Comparison of ENCODE assay signal across 24 cellular contexts in the genomic region with DNA sequence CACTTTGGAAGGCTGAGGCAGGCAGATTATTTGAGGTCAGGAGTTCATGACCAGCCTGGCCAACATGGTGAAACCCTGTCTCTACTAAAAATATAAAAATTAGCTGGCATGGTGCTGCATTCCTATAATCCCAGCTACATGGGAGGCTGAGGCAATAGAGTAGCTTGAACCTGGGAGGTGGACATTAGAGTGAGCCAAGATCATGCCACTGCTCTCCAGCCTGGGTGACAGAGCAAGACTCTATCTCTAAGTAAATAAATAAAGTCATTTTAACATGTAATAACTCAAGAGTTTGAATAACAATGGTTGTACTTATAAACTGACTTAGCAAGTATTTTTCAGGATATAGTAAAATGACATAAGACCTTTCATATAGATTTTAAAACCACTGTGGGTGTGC.
"Had no signal": no experiment of that assay in that cellular context is flagged by ENCODE, and none has a peak within 500 bp of the region (broad histone marks: within the 10 kb centered on the region; RNA-seq: fewer than 3 reads in every experiment).

No MANE protein-coding gene starts in this region.

- DNase-seq: naive thymus-derived CD8-positive, alpha-beta T cell; nephron progenitor cell; nucleus accumbens; pancreas; psoas muscle; right cardiac atrium; right lobe of liver; sigmoid colon; small intestine; stimulated activated CD4-positive, alpha-beta T cell treated with anti-CD3 and anti-CD28 coated beads, Interleukin-15, amount 100 ng/mL, for 24 hours; stimulated activated CD4-positive, alpha-beta T cell treated with anti-CD3 and anti-CD28 coated beads, Interleukin-2, amount 100 ng/mL, for 24 hours; stimulated activated CD4-positive, alpha-beta T cell treated with anti-CD3 and anti-CD28 coated beads, Interleukin-2, amount 100 ng/mL, for 48 hours; stimulated activated CD4-positive, alpha-beta T cell treated with anti-CD3 and anti-CD28 coated beads, Interleukin-4, amount 100 ng/mL, for 24 hours; stimulated activated naive B cell treated with anti-CD40 and anti-IgM and Interleukin-4, amounts not matched to agents 10 μg/mL and 1 μg/mL and 100 μg/mL, for 72 hours; stimulated activated naive CD4-positive, alpha-beta T cell treated with Interleukin-2 at 50 U/mL for 16 hours; stomach; testis; tibial artery; transverse colon; upper lobe of right lung; uterus had no signal

- H3K9me3 ChIP-seq: neutrophil, pancreas, psoas muscle, right lobe of liver, sigmoid colon, stomach, testis, tibial artery, transverse colon, upper lobe of right lung, uterus had no signal

- H3K4me1 ChIP-seq: pancreas, psoas muscle, stomach, testis, upper lobe of right lung, uterus had no signal

- H3K4me3 ChIP-seq: pancreas, psoas muscle, right lobe of liver, sigmoid colon, stomach, testis, tibial artery, transverse colon, upper lobe of right lung, uterus had no signal

- H3K36me3 ChIP-seq: neutrophil, pancreas, right lobe of liver, sigmoid colon, stomach, tibial artery, transverse colon, upper lobe of right lung, uterus had no signal

- H3K27me3 ChIP-seq: neutrophil, pancreas, right lobe of liver, sigmoid colon, stomach, testis, tibial artery, transverse colon, upper lobe of right lung, uterus had no signal

- ATAC-seq: naive thymus-derived CD8-positive, alpha-beta T cell; natural killer cell treated with Interleukin-12 subunit alpha and Interleukin-12 subunit beta and Interleukin-15 and Interleukin-18, amount 100 ng/mL, for 72 hours; pancreas; psoas muscle; right cardiac atrium; stimulated activated effector memory CD8-positive, alpha-beta T cell treated with anti-CD3 and anti-CD28 coated beads, Interleukin-12 subunit alpha, Interleukin-12 subunit beta, amount 100 ng/mL, for 72 hours; stimulated activated naive B cell treated with anti-CD40 and anti-IgM and Interleukin-4, amounts not matched to agents 10 μg/mL and 1 μg/mL and 100 μg/mL, for 72 hours had no signal

- FAIRE-seq: pancreas, small intestine had no signal

- H3K27ac ChIP-seq: neutrophil, pancreas, psoas muscle, right lobe of liver, sigmoid colon, stomach, testis, tibial artery, transverse colon, upper lobe of right lung, uterus had no signal
